28 cellular contexts compared by ENCODE assay signal in the genomic region with DNA sequence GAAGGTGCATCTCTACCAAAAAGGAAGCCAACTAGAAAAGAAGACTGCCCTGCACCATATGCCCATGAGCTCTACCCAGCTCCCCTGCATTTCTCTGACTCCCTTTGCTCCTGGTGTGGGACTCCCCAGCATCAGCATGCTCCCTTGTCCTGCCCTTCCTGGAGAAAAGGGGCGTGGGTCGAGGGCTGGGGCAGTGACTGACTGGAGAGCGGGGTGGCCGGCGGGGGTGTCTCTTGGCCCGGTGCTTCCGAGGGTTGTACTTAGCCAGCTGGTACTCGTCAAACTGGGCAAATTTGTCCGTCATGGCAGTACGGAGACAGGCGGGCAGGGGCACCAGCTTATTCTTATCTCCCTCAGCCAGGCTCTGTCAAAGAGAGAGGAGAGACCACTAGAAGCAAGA. TPM values are rescaled to one million over a fixed set of nuclear protein-coding genes. Genes with fewer than 3 reads are reported as not detected.
"Had no signal": no experiment of that assay in that cellular context is flagged by ENCODE, and none has a peak within 500 bp of the region (broad histone marks: within the 10 kb centered on the region; RNA-seq: fewer than 3 reads in every experiment).

No MANE protein-coding gene starts in this region.

- H3K9me3 Mint-ChIP-seq: activated CD8-positive, alpha-beta T cell treated with anti-CD3 and anti-CD28 coated beads for 36 hours; activated naive CD8-positive, alpha-beta T cell treated with anti-CD3 and anti-CD28 coated beads, Interleukin-2, amount 10 ng/mL, durations not matched to agents 7 days and 5 days; activated T-cell treated with anti-CD3 and anti-CD28 coated beads, Interleukin-2, amount 50 U/mL, for 4 hours; activated T-helper 2 cell treated with anti-CD3 and anti-CD28 coated beads, Interferon-gamma antibody, Interleukin-2, Interleukin-4, amounts not matched to agents 10 μg/mL and 5 μg/mL and 100 μg/mL, durations not matched to agents 14 hours and 24 hours and 36 hours; brain; dendritic cell treated with granulocyte-macrophage colony-stimulating factor and Interleukin-4, amounts not matched to agents 40 ng/mL and 50 ng/mL, for 4 days; endodermal cell; WTC11 had no signal

- H3K27me3 Mint-ChIP-seq: activated CD8-positive, alpha-beta T cell treated with anti-CD3 and anti-CD28 coated beads for 36 hours; activated naive CD8-positive, alpha-beta T cell treated with anti-CD3 and anti-CD28 coated beads, Interleukin-2, amount 10 ng/mL, durations not matched to agents 7 days and 5 days; brain; dendritic cell treated with granulocyte-macrophage colony-stimulating factor and Interleukin-4, amounts not matched to agents 40 ng/mL and 50 ng/mL, for 4 days had no signal

- H3K4me3 Mint-ChIP-seq: activated CD8-positive, alpha-beta T cell treated with anti-CD3 and anti-CD28 coated beads for 36 hours; activated naive CD8-positive, alpha-beta T cell treated with anti-CD3 and anti-CD28 coated beads, Interleukin-2, amount 10 ng/mL, durations not matched to agents 7 days and 5 days; activated T-cell treated with anti-CD3 and anti-CD28 coated beads, Interleukin-2, amount 50 U/mL, for 4 hours; brain; dendritic cell treated with granulocyte-macrophage colony-stimulating factor and Interleukin-4, amounts not matched to agents 40 ng/mL and 50 ng/mL, for 4 days; endodermal cell; WTC11 had no signal

- H3K27ac ChIP-seq: ascending aorta, breast epithelium, cardiac muscle cell, coronary artery, dorsolateral prefrontal cortex, VCaP had no signal

- H3K36me3 ChIP-seq: breast epithelium had no signal

- H3K4me1 ChIP-seq: ascending aorta, breast epithelium had no signal

- ATAC-seq: activated CD8-positive, alpha-beta T cell treated with anti-CD3 and anti-CD28 coated beads for 36 hours; activated T-cell treated with anti-CD3 and anti-CD28 coated beads, Interleukin-2, amount 50 U/mL, for 4 hours; esophagus mucosa; WTC11 had no signal

- H3K27ac Mint-ChIP-seq: activated CD8-positive, alpha-beta T cell treated with anti-CD3 and anti-CD28 coated beads for 36 hours; activated naive CD8-positive, alpha-beta T cell treated with anti-CD3 and anti-CD28 coated beads, Interleukin-2, amount 10 ng/mL, durations not matched to agents 7 days and 5 days; activated T-helper 2 cell treated with anti-CD3 and anti-CD28 coated beads, Interferon-gamma antibody, Interleukin-2, Interleukin-4, amounts not matched to agents 10 μg/mL and 5 μg/mL and 100 μg/mL, durations not matched to agents 14 hours and 24 hours and 36 hours; brain; dendritic cell treated with granulocyte-macrophage colony-stimulating factor and Interleukin-4, amounts not matched to agents 40 ng/mL and 50 ng/mL, for 4 days; endodermal cell; WTC11 had no signal

- H3K27me3 ChIP-seq: ascending aorta, breast epithelium, cardiac muscle cell, dorsolateral prefrontal cortex had no signal

- H3K4me1 Mint-ChIP-seq: brain, endodermal cell, WTC11 had no signal

- DNase-seq: activated CD4-positive, alpha-beta T cell treated with anti-CD3 and anti-CD28 coated beads for 1 hour; activated CD4-positive, alpha-beta T cell treated with anti-CD3 and anti-CD28 coated beads for 48 hours; activated CD8-positive, alpha-beta memory T cell treated with anti-CD3 and anti-CD28 coated beads for 24 hours; activated CD8-positive, alpha-beta T cell treated with anti-CD3 and anti-CD28 coated beads for 36 hours; activated gamma-delta T cell treated with Interleukin-2 at 50 U/mL for 16 hours; activated naive CD4-positive, alpha-beta T cell treated with anti-CD3 and anti-CD28 coated beads, Interleukin-2, amount 50 U/mL, for 16 hours; activated naive CD4-positive, alpha-beta T cell treated with Interleukin-2 at 50 U/mL for 16 hours; activated naive CD8-positive, alpha-beta T cell treated with anti-CD3 and anti-CD28 coated beads, Interleukin-2, amount 10 ng/mL, durations not matched to agents 7 days and 5 days; activated T-cell treated with anti-CD3 and anti-CD28 coated beads, Interleukin-2, amount 50 U/mL, for 4 hours; central memory CD4-positive, alpha-beta T cell; dorsolateral prefrontal cortex; effector memory CD4-positive, alpha-beta T cell; endodermal cell; foreskin fibroblast; head of caudate nucleus; hippocampal formation; T-helper 2 cell had no signal

- H3K4me3 ChIP-seq: ascending aorta, breast epithelium, cardiac muscle cell, coronary artery, dorsolateral prefrontal cortex had no signal

RNA-seq across cellular contexts. Expression of a gene that starts 32.4 kb away (rescaled TPM):
- total RNA-seq: activated T-helper 2 cell treated with anti-CD3 and anti-CD28 coated beads, Interferon-gamma antibody, Interleukin-2, Interleukin-4, amounts not matched to agents 10 μg/mL and 5 μg/mL and 100 μg/mL, durations not matched to agents 14 hours and 24 hours and 36 hours; ascending aorta; cardiac muscle cell; T-helper 1 cell treated with Interleukin-12 subunit alpha and Interleukin-12 subunit beta and Interleukin-4 antibody, amounts not matched to agents 30 ng/mL and 1 ng/mL, for 36 hours had no signal
- polyA plus RNA-seq: cardiac muscle cell had no signal
